7 cellular contexts compared by ENCODE assay signal in the genomic region with DNA sequence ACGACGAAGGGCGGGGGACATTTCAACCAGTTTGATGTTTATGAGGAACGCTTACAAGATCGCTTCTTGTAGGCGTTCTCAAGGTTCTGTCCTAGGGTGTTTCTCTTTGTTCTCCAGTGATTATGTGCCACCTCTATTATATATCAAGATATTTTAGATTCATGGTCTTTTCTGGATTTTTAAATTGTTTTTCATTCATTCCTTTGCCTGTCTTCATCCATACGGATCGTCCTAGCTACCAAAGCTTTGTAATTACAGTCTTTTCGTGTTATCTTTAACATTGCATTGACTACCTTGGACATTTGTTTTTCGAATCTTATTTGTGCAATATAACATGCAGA. TPM values are rescaled to one million over a fixed set of nuclear protein-coding genes. Genes with fewer than 3 reads are reported as not detected.
DNase-seq lines count a peak whose midpoint lies in the region; ATAC-seq and TF ChIP-seq lines count a peak whose summit lies in the region.

No MANE protein-coding gene starts in this region.

- H3K4me3 Mint-ChIP-seq in T-helper 17 cell = peak overlapping the region; percentile 97

- peak overlapping the region; percentile 68 for H2AFZ ChIP-seq in smooth muscle cell (ENCODE audit: low read depth)

- peak overlapping the region; percentile 92 for H3K4me2 ChIP-seq in smooth muscle cell

- no peak overlapping the region for H3K27ac ChIP-seq in smooth muscle cell (ENCODE audit: low read depth)

- POLR2A ChIA-PET in HEK293T (lab: Yijun Ruan, JAX) = interaction anchor here (0.7 to 1.6 kb wide), 3 partner anchors 95 to 149 kb away, joined by 3 to 5 read pairs (median 4); a partner anchor contains a TSS

- H3K4me1 ChIP-seq in smooth muscle cell (ENCODE audit: low read depth) = peaks cover 10% of the 10 kb centered on the region

- CTCF ChIA-PET in HEK293T (lab: Yijun Ruan, JAX) = interaction anchor here (0.6 kb wide), 3 partner anchors 119 to 1393 kb away, joined by 3 read pairs; no protein-coding TSS in a partner anchor

- TF ChIP-seq CTCF in fibroblast of pulmonary artery (IDR thresholded peaks at IDR 0.05; ENCODE audit: low read length, missing control alignments) (no peak), smooth muscle cell (IDR thresholded peaks at IDR 0.05; ENCODE audit: borderline replicate concordance, insufficient read depth, poor library complexity, severe bottlenecking) (no peak)

- ATAC-seq in T-helper 17 cell = no peak
- ATAC-seq in HG03108 (IDR thresholded peaks at IDR 0.05; ENCODE audit: unreplicated experiment) = no peak
- ATAC-seq in GM19467 (IDR thresholded peaks at IDR 0.05; ENCODE audit: unreplicated experiment) = no peak

- peaks cover 21% of the 10 kb centered on the region for H3K79me2 ChIP-seq in smooth muscle cell (ENCODE audit: low read depth)

- no peaks in the 10 kb centered on the region for H3K27me3 Mint-ChIP-seq in T-helper 17 cell

- H3K9me3 ChIP-seq in T-helper 17 cell (ENCODE audit: control insufficient read depth, low read length, poor library complexity, severe bottlenecking) (no peaks in the 10 kb centered on the region), smooth muscle cell (replicated peaks; ENCODE audit: low read depth) (no peaks in the 10 kb centered on the region)

- H3K27ac Mint-ChIP-seq in T-helper 17 cell = peak overlapping the region; percentile 95

- H3K4me3 ChIP-seq in fibroblast of pulmonary artery (replicated peaks; ENCODE audit: low read depth, low read length) (peak overlapping the region; percentile 88), smooth muscle cell (peak overlapping the region; percentile 89)

- no peaks in the 10 kb centered on the region for H3K36me3 Mint-ChIP-seq in T-helper 17 cell (ENCODE audit: low read depth)

- no peaks in the 10 kb centered on the region for H3K27me3 ChIP-seq in smooth muscle cell (ENCODE audit: low read depth)

- DNase-seq in HEK293T (ENCODE audit: extremely low spot score) (no peak), T-helper 17 cell (no peak), fibroblast of pulmonary artery (ENCODE audit: low read depth) (no peak), smooth muscle cell (lab: John Stamatoyannopoulos, UW; ENCODE audit: unreplicated experiment) (no peak), NCI-H2081 (lab: John Stamatoyannopoulos, UW) (no peak)

- H4K20me1 ChIP-seq in smooth muscle cell (ENCODE audit: low read depth) = peaks cover 16% of the 10 kb centered on the region

- H3K4me1 Mint-ChIP-seq in T-helper 17 cell = peaks cover 54% of the 10 kb centered on the region

- no peaks in the 10 kb centered on the region for H3K36me3 ChIP-seq in smooth muscle cell (ENCODE audit: low read depth)

- H3K9ac ChIP-seq in smooth muscle cell (ENCODE audit: low read depth) = no peak overlapping the region

- WGBS in smooth muscle cell (ENCODE audit: low lambda C conversion rate) = 19% methylated on average over 10 of the region's 10 CpGs

- peaks cover 4% of the 10 kb centered on the region for H3F3A ChIP-seq in smooth muscle cell (ENCODE audit: low read depth)

TF ChIP-seq in HEK293T, 16 proteins besides CTCF, POLR2A, EP300 and RAD21:
- TF ChIP-seq NFRKB (IDR thresholded peaks at IDR 0.05) = no peak
- TF ChIP-seq, protein P1, sequence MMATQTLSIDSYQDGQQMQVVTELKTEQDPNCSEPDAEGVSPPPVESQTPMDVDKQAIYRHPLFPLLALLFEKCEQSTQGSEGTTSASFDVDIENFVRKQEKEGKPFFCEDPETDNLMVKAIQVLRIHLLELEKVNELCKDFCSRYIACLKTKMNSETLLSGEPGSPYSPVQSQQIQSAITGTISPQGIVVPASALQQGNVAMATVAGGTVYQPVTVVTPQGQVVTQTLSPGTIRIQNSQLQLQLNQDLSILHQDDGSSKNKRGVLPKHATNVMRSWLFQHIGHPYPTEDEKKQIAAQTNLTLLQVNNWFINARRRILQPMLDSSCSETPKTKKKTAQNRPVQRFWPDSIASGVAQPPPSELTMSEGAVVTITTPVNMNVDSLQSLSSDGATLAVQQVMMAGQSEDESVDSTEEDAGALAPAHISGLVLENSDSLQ (IDR thresholded peaks at IDR 0.05) = 0 out of 2 replicates have a peak, but pooled peaks have one; percentile 17
- TF ChIP-seq L3MBTL2 (conservative IDR thresholded peaks at IDR 0.05) = no peak
- no peak for TF ChIP-seq SUZ12 (IDR thresholded peaks at IDR 0.05)
- TF ChIP-seq BHLHE40 (IDR thresholded peaks at IDR 0.05; ENCODE audit: borderline replicate concordance) = no peak
- no peak for TF ChIP-seq ELF4 (IDR thresholded peaks at IDR 0.05)
- TF ChIP-seq LEF1 (IDR thresholded peaks at IDR 0.05; ENCODE audit: borderline replicate concordance) = no peak
- no peak for TF ChIP-seq TARDBP (IDR thresholded peaks at IDR 0.05)

RNA-seq across cellular contexts. Expression of a gene that starts 0.3 kb away (rescaled TPM):
- total RNA-seq in T-helper 17 cell = 10 to 100 TPM; 14.4 to 15.1 TPM
- 11.9 and 15.9 TPM in 2 replicates for total RNA-seq in smooth muscle cell
- 22.5 and 24.2 TPM in 2 replicates for polyA plus RNA-seq in smooth muscle cell

RNA-seq across cellular contexts. Expression of a gene that starts 7.7 kb away (rescaled TPM):
- total RNA-seq in T-helper 17 cell (1 to 10 TPM; 3.9 to 4.9 TPM), smooth muscle cell (1.9 and 2.7 TPM in 2 replicates)
- 1.1 and 1.9 TPM in 2 replicates for polyA plus RNA-seq in smooth muscle cell

RNA-seq across cellular contexts. Expression of a gene that starts 25.4 kb away (rescaled TPM):
- total RNA-seq in T-helper 17 cell (not detected), smooth muscle cell (not detected in 2 replicates)
- polyA plus RNA-seq in smooth muscle cell = not detected in 2 replicates

RNA-seq across cellular contexts. Expression of a gene that starts 41.6 kb away (rescaled TPM):
- not detected for total RNA-seq in T-helper 17 cell
- total RNA-seq in smooth muscle cell = 0.54 and 9.3 TPM in 2 replicates
- 0.80 and 1.6 TPM in 2 replicates for polyA plus RNA-seq in smooth muscle cell

RNA-seq across cellular contexts. Expression of a gene that starts 59.7 kb away (rescaled TPM):
- 10 to 100 TPM; 44.9 to 53.0 TPM for total RNA-seq in T-helper 17 cell
- total RNA-seq in smooth muscle cell = 58.4 and 66.1 TPM in 2 replicates
- 107 and 108 TPM in 2 replicates for polyA plus RNA-seq in smooth muscle cell
